In genomic region chr1:215557504-215557903, GRCh38 we compare ENCODE assay signal across 17 cellular contexts.
"Had no signal": no experiment of that assay in that cellular context is flagged by ENCODE, and none has a peak within 500 bp of the region (broad histone marks: within the 10 kb centered on the region; RNA-seq: fewer than 3 reads in every experiment).

No MANE protein-coding gene starts in this region.

- H3K4me3 ChIP-seq: coronary artery, pancreas, psoas muscle, spleen had no signal

- ATAC-seq: foreskin keratinocyte, natural killer cell, psoas muscle, sciatic nerve had no signal

- H3K27ac ChIP-seq: coronary artery, foreskin keratinocyte, psoas muscle, spleen had no signal

- DNase-seq: effector CD4-positive, alpha-beta T cell; endodermal cell; erythroblast; foreskin keratinocyte; head of caudate nucleus; hippocampal formation; natural killer cell; occipital lobe; pancreas; psoas muscle; retina; spleen; stimulated activated CD4-positive, alpha-beta T cell treated with anti-CD3 and anti-CD28 coated beads, Interleukin-2, amount 100 ng/mL, for 24 hours; stimulated activated naive CD4-positive, alpha-beta T cell treated with Interleukin-2 at 50 U/mL for 16 hours; trophoblast cell had no signal

- H3K36me3 ChIP-seq: pancreas, spleen had no signal

- H3K4me1 ChIP-seq: foreskin keratinocyte, pancreas, psoas muscle, spleen had no signal

- H3K9me3 ChIP-seq: pancreas had no signal

- H3K27me3 ChIP-seq: foreskin keratinocyte, pancreas, spleen had no signal
